Comparison of ENCODE assay signal across 8 cellular contexts in the genomic region with DNA sequence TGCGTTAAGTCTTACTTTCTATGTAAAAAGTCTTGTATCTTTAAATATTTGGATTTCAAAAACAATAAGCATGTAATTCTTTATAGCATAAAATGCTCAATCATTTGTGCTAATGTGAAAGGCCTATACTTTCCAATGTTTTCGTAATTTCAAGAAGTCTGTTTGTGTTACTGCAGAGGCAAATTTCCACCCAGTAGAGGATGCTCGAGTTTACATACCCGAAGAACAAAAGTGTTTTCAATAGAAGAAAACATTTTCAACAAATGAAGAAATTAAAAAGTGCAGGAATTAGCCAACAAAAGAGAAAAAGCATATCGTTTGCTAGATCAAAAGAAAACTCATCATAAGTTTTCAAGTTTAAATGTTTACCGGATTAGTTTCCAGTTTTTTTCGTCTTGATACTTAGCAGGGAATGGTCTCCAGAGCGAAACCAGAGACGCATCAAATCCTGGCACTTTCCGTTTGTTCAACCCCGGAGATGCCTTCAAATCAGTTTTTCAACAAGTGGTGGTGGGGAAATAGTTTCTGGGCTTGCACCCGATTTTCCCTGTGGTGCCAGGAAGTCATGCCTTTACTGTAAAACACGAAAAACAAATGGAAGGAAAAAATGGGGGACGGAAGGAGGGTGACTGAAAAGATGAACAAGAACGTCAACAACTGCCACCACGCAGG. TPM values are rescaled to one million over a fixed set of nuclear protein-coding genes. Genes with fewer than 3 reads are reported as not detected.
A peak's percentile ranks its signal among the peaks of the same experiment; 100 is the strongest.
DNase-seq lines count a peak whose midpoint lies in the region; ATAC-seq and TF ChIP-seq lines count a peak whose summit lies in the region.

No MANE protein-coding gene starts in this region.

- DNase-seq in ELR (ENCODE audit: low read depth): peak; percentile 40
- DNase-seq in cerebellar cortex (ENCODE audit: low spot score): peak; percentile 22
- no peak for DNase-seq in hepatic stellate cell (ENCODE audit: low spot score)
- no peak for DNase-seq in NCI-H2081 (lab: John Stamatoyannopoulos, UW)
- no peak for DNase-seq in DMS 273 (lab: John Stamatoyannopoulos, UW; ENCODE audit: unreplicated experiment)

- no peaks in the 10 kb centered on the region for H3K9me2 ChIP-seq in Loucy (replicated peaks; ENCODE audit: low read depth, low read length)

- H3K9ac ChIP-seq in Loucy (ENCODE audit: low read depth, low read length, poor library complexity, severe bottlenecking): peak overlapping the region; percentile 85

- peaks cover 81% of the 10 kb centered on the region for H4K20me1 ChIP-seq in Loucy (ENCODE audit: insufficient read depth, low read length, poor library complexity, severe bottlenecking)

- no peak for ATAC-seq in HG03097 (IDR thresholded peaks at IDR 0.05; ENCODE audit: low FRiP score, unreplicated experiment)

- peaks cover 80% of the 10 kb centered on the region for H3K79me2 ChIP-seq in Loucy (ENCODE audit: insufficient read depth, low read length)

- peak; percentile 38 for TF ChIP-seq CTCF in Loucy (conservative IDR thresholded peaks at IDR 0.05; ENCODE audit: low read length)

- H3K27me3 ChIP-seq in Loucy (ENCODE audit: insufficient read depth, low read length, poor library complexity, severe bottlenecking): no peaks in the 10 kb centered on the region
- H3K27me3 ChIP-seq in mononuclear cell (ENCODE audit: insufficient read depth, low read length): no peaks in the 10 kb centered on the region

- H3K36me3 ChIP-seq in Loucy (ENCODE audit: insufficient read depth, low read length): peaks cover 14% of the 10 kb centered on the region; the same call in 1 of the 2 replicates

- H3K4me3 ChIP-seq in Loucy (ENCODE audit: low read length, poor library complexity, severe bottlenecking) (peak overlapping the region; percentile 81), mononuclear cell (ENCODE audit: low read length) (peak overlapping the region; percentile 95)

- peak overlapping the region; percentile 82 for H2AFZ ChIP-seq in Loucy (ENCODE audit: low read length)

- no peaks in the 10 kb centered on the region for H3K9me3 ChIP-seq in Loucy (ENCODE audit: insufficient read depth, low read depth, low read length)
- H3K9me3 ChIP-seq in mononuclear cell (ENCODE audit: low read depth, low read length): no peaks in the 10 kb centered on the region

- H3K4me2 ChIP-seq in Loucy (ENCODE audit: low read depth, low read length, poor library complexity, severe bottlenecking): peak overlapping the region; percentile 84

- H3F3A ChIP-seq in Loucy (ENCODE audit: low read depth): no peaks in the 10 kb centered on the region

- peaks cover 55% of the 10 kb centered on the region for H3K4me1 ChIP-seq in Loucy (ENCODE audit: insufficient read depth, low read length, poor library complexity, severe bottlenecking)
- peaks cover 25% of the 10 kb centered on the region for H3K4me1 ChIP-seq in mononuclear cell (ENCODE audit: insufficient read depth, low read length)

RNA-seq across cellular contexts. Expression of a gene that starts 1.0 kb away (rescaled TPM):
- 83.1 TPM for total RNA-seq in mononuclear cell

RNA-seq across cellular contexts. Expression of a gene that starts 1.3 kb away (rescaled TPM):
- total RNA-seq in mononuclear cell: 21.6 TPM

Comparison
In these comparisons a context has a peak if more than half of its experiments do, and no peak if none do; other contexts are left out.
1. DNase-seq: peak in ELR (single experiment) and cerebellar cortex (single experiment); none in hepatic stellate cell (single experiment), NCI-H2081 (0 of 2) and DMS 273 (single experiment).